ENCODE assay signal across 15 cellular contexts in the genomic region with DNA sequence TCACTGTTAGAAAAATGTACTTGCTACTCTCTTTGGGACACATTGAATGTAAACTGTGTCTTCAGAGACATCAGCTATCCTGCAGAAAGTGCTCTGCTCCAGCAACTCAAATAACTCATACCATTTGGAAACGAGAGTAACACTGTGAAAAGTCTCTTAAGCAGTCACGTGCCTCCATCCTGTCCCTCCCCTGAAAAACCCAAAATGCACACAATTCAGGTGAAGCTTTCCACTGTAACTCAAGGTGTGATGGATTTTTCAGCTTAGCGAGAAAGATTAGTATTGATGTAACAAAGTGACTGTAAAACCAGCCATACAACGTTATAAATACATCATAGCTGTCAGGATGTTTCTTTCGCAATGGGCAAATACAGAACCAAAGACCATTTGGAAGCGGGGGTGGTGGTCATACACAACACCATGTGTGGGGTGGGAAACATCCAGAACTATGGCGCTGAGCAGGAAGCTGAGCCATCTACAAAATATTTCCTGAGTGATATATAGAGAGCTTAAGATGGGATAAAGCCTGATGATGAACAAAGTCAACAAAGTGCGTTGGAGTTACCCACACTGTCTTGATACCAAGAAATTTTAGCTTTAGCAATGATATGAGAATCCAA.
DNase-seq lines count a peak whose midpoint lies in the region; ATAC-seq and TF ChIP-seq lines count a peak whose summit lies in the region.
"Had no signal": no experiment of that assay in that cellular context is flagged by ENCODE, and none has a peak within 500 bp of the region (broad histone marks: within the 10 kb centered on the region; RNA-seq: fewer than 3 reads in every experiment).

No MANE protein-coding gene starts in this region.

- H3F3A ChIP-seq in GM23338 (replicated peaks; ENCODE audit: low read depth) = no peaks in the 10 kb centered on the region

- ATAC-seq in GM23338 (no peak), HG03571 (IDR thresholded peaks at IDR 0.05; ENCODE audit: unreplicated experiment) (no peak), body of pancreas (no peak)
- ATAC-seq: stimulated activated effector memory CD8-positive, alpha-beta T cell treated with anti-CD3 and anti-CD28 coated beads, Interleukin-12 subunit alpha, Interleukin-12 subunit beta, amount 100 ng/mL, for 72 hours had no signal

- H3K9me2 ChIP-seq in GM23338 (ENCODE audit: insufficient read depth) = 0 out of 2 replicates have a peak, but pooled peaks cover 6% of the 10 kb centered on the region

- no peaks in the 10 kb centered on the region for H3K27me3 Mint-ChIP-seq in GM23338 (ENCODE audit: insufficient read depth, low read depth, poor library complexity)
- H3K27me3 Mint-ChIP-seq: activated CD4-positive, alpha-beta memory T cell treated with anti-CD3 and anti-CD28 coated beads, Interleukin-2, amount 10 ng/mL, durations not matched to agents 7 days and 5 days had no signal

- no peaks in the 10 kb centered on the region for H3K36me3 Mint-ChIP-seq in GM23338 (ENCODE audit: low read depth)

- H3K27me3 ChIP-seq in adipocyte (replicated peaks; ENCODE audit: control insufficient read depth, insufficient read depth, low read length) = no peaks in the 10 kb centered on the region
- H3K27me3 ChIP-seq in GM23338 (ENCODE audit: insufficient read depth) = no peaks in the 10 kb centered on the region
- H3K27me3 ChIP-seq in body of pancreas = no peaks in the 10 kb centered on the region

- no peak for TF ChIP-seq POLR2A in body of pancreas (IDR thresholded peaks at IDR 0.05)

- H3K27ac Mint-ChIP-seq in GM23338 = no peak overlapping the region
- H3K27ac Mint-ChIP-seq: activated CD4-positive, alpha-beta memory T cell treated with anti-CD3 and anti-CD28 coated beads, Interleukin-2, amount 10 ng/mL, durations not matched to agents 7 days and 5 days; stimulated activated effector memory CD8-positive, alpha-beta T cell treated with anti-CD3 and anti-CD28 coated beads, Interleukin-12 subunit alpha, Interleukin-12 subunit beta, amount 100 ng/mL, for 72 hours had no signal

- H2AFZ ChIP-seq in GM23338 = no peak overlapping the region
- H2AFZ ChIP-seq: parathyroid adenoma had no signal

- TF ChIP-seq CTCF in GM23338 (conservative IDR thresholded peaks at IDR 0.05; ENCODE audit: low read depth in 2 of 2) (no peak), body of pancreas (IDR thresholded peaks at IDR 0.05) (no peak)

- H3K27ac ChIP-seq in GM23338 (ENCODE audit: low read depth) (no peak overlapping the region), body of pancreas (no peak overlapping the region)
- H3K27ac ChIP-seq: KMS-11, parathyroid adenoma had no signal

- intact Hi-C loops in body of pancreas (cut with DNase I) = no loop called here

- H4K20me1 ChIP-seq in GM23338 (replicated peaks; ENCODE audit: insufficient read depth) = no peaks in the 10 kb centered on the region

- no peak overlapping the region for H3K4me2 ChIP-seq in GM23338
- H3K4me2 ChIP-seq: KMS-11 had no signal

- no peak overlapping the region for H3K4me3 Mint-ChIP-seq in GM23338
- H3K4me3 Mint-ChIP-seq: activated CD4-positive, alpha-beta memory T cell treated with anti-CD3 and anti-CD28 coated beads, Interleukin-2, amount 10 ng/mL, durations not matched to agents 7 days and 5 days; stimulated activated effector memory CD8-positive, alpha-beta T cell treated with anti-CD3 and anti-CD28 coated beads, Interleukin-12 subunit alpha, Interleukin-12 subunit beta, amount 100 ng/mL, for 72 hours had no signal

- WGBS in body of pancreas, 2 donors = 78 to 91% methylated on average over 8 of the region's 8 CpGs

- peaks cover 14% of the 10 kb centered on the region for H3K4me1 ChIP-seq in adipocyte (ENCODE audit: control insufficient read depth, insufficient read depth, low read length)
- H3K4me1 ChIP-seq in GM23338 (ENCODE audit: insufficient read depth) = peaks cover 11% of the 10 kb centered on the region; the same call in 1 of the 2 replicates
- peaks cover 65% of the 10 kb centered on the region for H3K4me1 ChIP-seq in body of pancreas
- H3K4me1 ChIP-seq: parathyroid adenoma had no signal

- no peaks in the 10 kb centered on the region for H3K9me3 Mint-ChIP-seq in GM23338
- H3K9me3 Mint-ChIP-seq: activated CD4-positive, alpha-beta memory T cell treated with anti-CD3 and anti-CD28 coated beads, Interleukin-2, amount 10 ng/mL, durations not matched to agents 7 days and 5 days; stimulated activated effector memory CD8-positive, alpha-beta T cell treated with anti-CD3 and anti-CD28 coated beads, Interleukin-12 subunit alpha, Interleukin-12 subunit beta, amount 100 ng/mL, for 72 hours had no signal

- H3K4me3 ChIP-seq in adipocyte (ENCODE audit: low read length) = no peak overlapping the region
- no peak overlapping the region for H3K4me3 ChIP-seq in GM23338
- no peak overlapping the region for H3K4me3 ChIP-seq in body of pancreas

- H3K36me3 ChIP-seq in adipocyte (ENCODE audit: control insufficient read depth, insufficient read depth, low read length, severe bottlenecking) = no peaks in the 10 kb centered on the region
- no peaks in the 10 kb centered on the region for H3K36me3 ChIP-seq in GM23338 (ENCODE audit: insufficient read depth)
- H3K36me3 ChIP-seq in body of pancreas (replicated peaks in 1 of 2; ENCODE audit: insufficient read depth in 1 of 2, low read depth in 2 of 2) = no peaks in the 10 kb centered on the region

- H3K9me3 ChIP-seq in adipocyte (ENCODE audit: control insufficient read depth, low read length) (no peaks in the 10 kb centered on the region), body of pancreas (no peaks in the 10 kb centered on the region)

- H3K79me2 ChIP-seq in GM23338 (replicated peaks; ENCODE audit: insufficient read depth) = no peaks in the 10 kb centered on the region; the same call in 1 of the 2 replicates
- H3K79me2 ChIP-seq: parathyroid adenoma had no signal

- DNase-seq in AG20443 (ENCODE audit: low spot score) (peak; percentile 34), HT-29 (ENCODE audit: low spot score) (peak; percentile 1), adipocyte (ENCODE audit: low read depth) (peak; percentile 63), iris pigment epithelial cell (ENCODE audit: low read depth) (peak; percentile 99), GM23338 (ENCODE audit: low spot score) (no peak), COR-L47 (lab: John Stamatoyannopoulos, UW) (no peak), body of pancreas (no peak)
- DNase-seq: activated CD4-positive, alpha-beta memory T cell treated with anti-CD3 and anti-CD28 coated beads, Interleukin-2, amount 10 ng/mL, durations not matched to agents 7 days and 5 days; effector CD8-positive, alpha-beta T cell; mammary epithelial cell; NCI-H2107 had no signal

- H3K9ac ChIP-seq in adipocyte (ENCODE audit: low read length) = no peak overlapping the region
- H3K9ac ChIP-seq: KMS-11, parathyroid adenoma had no signal

- H3K4me1 Mint-ChIP-seq in GM23338 = peaks cover 19% of the 10 kb centered on the region
- H3K4me1 Mint-ChIP-seq: activated CD4-positive, alpha-beta memory T cell treated with anti-CD3 and anti-CD28 coated beads, Interleukin-2, amount 10 ng/mL, durations not matched to agents 7 days and 5 days had no signal

TF ChIP-seq in GM23338, 12 proteins besides CTCF, POLR2A, EP300 and RAD21 (continues in another document):
- TF ChIP-seq CREB1 (CRISPR knock-in tag; IDR thresholded peaks at IDR 0.05; ENCODE audit: low read depth) = no peak

Comparison
In these comparisons a context has a peak if more than half of its experiments do, and no peak if none do; other contexts are left out.
1. DNase-seq: peak in AG20443 (single experiment), HT-29 (single experiment), adipocyte (single experiment) and iris pigment epithelial cell (single experiment); none in GM23338 (single experiment), COR-L47 (single experiment) and body of pancreas (0 of 4).